Comparison of ENCODE assay signal across 19 cellular contexts in genomic region chr6:129269076-129269475, GRCh38.
DNase-seq lines count a peak whose midpoint lies in the region; FAIRE-seq and TF ChIP-seq lines count a peak whose summit lies in the region.
"Had no signal": no experiment of that assay in that cellular context is flagged by ENCODE, and none has a peak within 500 bp of the region (broad histone marks: within the 10 kb centered on the region; RNA-seq: fewer than 3 reads in every experiment).

No MANE protein-coding gene starts in this region.

- H3K27me3 Mint-ChIP-seq in glutamatergic neuron (ENCODE audit: unreplicated experiment), result peaks cover 12% of the 10 kb centered on the region

- no peak overlapping the region for H3K4me3 ChIP-seq in SJCRH30
- H3K4me3 ChIP-seq: HAP-1 had no signal

- H3K9me3 ChIP-seq in SJCRH30 (replicated peaks), result no peaks in the 10 kb centered on the region
- H3K9me3 ChIP-seq: BE2C, HAP-1 had no signal

- peak overlapping the region; percentile 42 for H3K27ac ChIP-seq in SJCRH30

- H3K4me1 Mint-ChIP-seq in glutamatergic neuron (ENCODE audit: low read depth, unreplicated experiment), result peaks cover 53% of the 10 kb centered on the region
- H3K4me1 Mint-ChIP-seq: CD4-positive, CD25-positive, alpha-beta regulatory T cell; CD8-positive, alpha-beta memory T cell had no signal

- peaks cover 23% of the 10 kb centered on the region for H3K4me1 ChIP-seq in SJCRH30
- H3K4me1 ChIP-seq: BE2C had no signal

- peak overlapping the region; percentile 75 for H3K27ac Mint-ChIP-seq in glutamatergic neuron (ENCODE audit: unreplicated experiment)
- H3K27ac Mint-ChIP-seq: CD4-positive, CD25-positive, alpha-beta regulatory T cell; CD8-positive, alpha-beta memory T cell had no signal

- H3K27me3 ChIP-seq in SJCRH30, result no peaks in the 10 kb centered on the region
- H3K27me3 ChIP-seq: BE2C had no signal

- H3K36me3 Mint-ChIP-seq in glutamatergic neuron (ENCODE audit: unreplicated experiment), result no peaks in the 10 kb centered on the region
- H3K36me3 Mint-ChIP-seq: CD4-positive, CD25-positive, alpha-beta regulatory T cell; CD8-positive, alpha-beta memory T cell had no signal

- DNase-seq in LHCN-M2 (ENCODE audit: low read depth) (peak; percentile 10), SJCRH30 (peak in 1 of 2 experiments; percentile 68), glutamatergic neuron (no peak), HTR-8/SVneo (ENCODE audit: insufficient read length, low spot score) (no peak), GF-D8 (lab: John Stamatoyannopoulos, UW) (no peak), NCI-H1436 (lab: John Stamatoyannopoulos, UW) (no peak)
- DNase-seq: BE2C; C1 segment of cervical spinal cord; CD4-positive, CD25-positive, alpha-beta regulatory T cell; CD8-positive, alpha-beta memory T cell; COR-L47; DMS 273 treated with DMSO at 0.1 percent for 48 hours; DMS53; DND-41; EL had no signal

- H3K4me3 Mint-ChIP-seq in glutamatergic neuron (ENCODE audit: unreplicated experiment), result peak overlapping the region; percentile 49
- H3K4me3 Mint-ChIP-seq: CD4-positive, CD25-positive, alpha-beta regulatory T cell; CD8-positive, alpha-beta memory T cell had no signal

- no peaks in the 10 kb centered on the region for H3K36me3 ChIP-seq in SJCRH30
- H3K36me3 ChIP-seq: BE2C, HAP-1 had no signal

- peaks cover 15% of the 10 kb centered on the region for H3K9me3 Mint-ChIP-seq in glutamatergic neuron (ENCODE audit: unreplicated experiment)
- H3K9me3 Mint-ChIP-seq: CD4-positive, CD25-positive, alpha-beta regulatory T cell; CD8-positive, alpha-beta memory T cell had no signal

- no peak for FAIRE-seq in HTR-8/SVneo (lab: Jason Lieb, UNC)
- FAIRE-seq: GM12891, GM19239, HepG2 had no signal

- TF ChIP-seq CTCF in glutamatergic neuron (IDR thresholded peaks at IDR 0.05; ENCODE audit: partially characterized antibody, unreplicated experiment), result no peak
